1 cellular context compared by ENCODE assay signal in the genomic region with DNA sequence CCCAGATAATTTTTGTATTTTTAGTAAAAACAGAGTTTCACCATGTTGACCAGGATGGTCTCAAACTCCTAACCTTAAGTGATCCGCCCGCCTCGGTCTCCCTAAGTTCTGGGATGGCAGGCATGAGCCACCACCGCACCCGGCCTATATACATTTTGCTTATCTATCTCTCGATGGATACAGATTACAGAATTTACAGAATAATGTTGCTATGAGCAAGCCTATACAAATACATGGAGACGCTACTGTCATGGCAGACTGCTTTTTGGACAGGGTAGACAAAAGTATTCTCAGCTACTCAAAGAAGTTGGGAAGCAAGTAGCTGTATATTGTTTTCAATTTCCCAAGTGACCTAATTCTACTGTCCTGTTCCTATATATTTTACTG.
TF ChIP-seq lines count a peak whose summit lies in the region.

No MANE protein-coding gene starts in this region.

TF ChIP-seq in endothelial cell of umbilical vein, 7 proteins besides CTCF, POLR2A, EP300 and RAD21:
- no peak for TF ChIP-seq GATA2 (IDR thresholded peaks at IDR 0.05; ENCODE audit: insufficient read depth, insufficient read length, low read depth, low read length)
- no peak for TF ChIP-seq EZH2 (IDR thresholded peaks at IDR 0.05; ENCODE audit: borderline replicate concordance, low read depth, low read length, severe bottlenecking)
